In genomic region chr12:70660002-70660604, GRCh38 we compare ENCODE assay signal across 1 cellular context.
TF ChIP-seq lines count a peak whose summit lies in the region.

No MANE protein-coding gene starts in this region.

TF ChIP-seq in K562, 482 proteins besides CTCF, POLR2A, EP300 and RAD21 (continued from another document and continues in another):
- TF ChIP-seq FOXA1 (IDR thresholded peaks at IDR 0.05; ENCODE audit: borderline replicate concordance) (0 out of 2 replicates have a peak, but pooled peaks have one; percentile 12), RBBP5 (IDR thresholded peaks at IDR 0.05; ENCODE audit: borderline replicate concordance, insufficient read depth, low read length, poor library complexity, severe bottlenecking) (no peak), NONO (IDR thresholded peaks at IDR 0.05; ENCODE audit: low read depth in 2 of 2, low read length in 1 of 2) (no peak), KAT2B (IDR thresholded peaks at IDR 0.05; ENCODE audit: low read depth, low read length) (no peak), MGA (IDR thresholded peaks at IDR 0.05) (peak; percentile 26; the same call in 1 of the 2 replicates), MAFF (IDR thresholded peaks at IDR 0.05; ENCODE audit: low read length) (no peak), ZSCAN32 (CRISPR knock-in tag; IDR thresholded peaks at IDR 0.05) (peak; percentile 3; the same call in 1 of the 2 replicates), PHF8 (IDR thresholded peaks at IDR 0.05; ENCODE audit: borderline replicate concordance, low read length) (no peak), HDGF (IDR thresholded peaks at IDR 0.05) (no peak), ZNF263 (CRISPR knock-in tag; IDR thresholded peaks at IDR 0.05; ENCODE audit: borderline replicate concordance) (no peak), ZNF766 (CRISPR knock-in tag; conservative IDR thresholded peaks at IDR 0.05) (peak; percentile 37; the same call in 1 of the 2 replicates), PTTG1 (tag; IDR thresholded peaks at IDR 0.05; ENCODE audit: low read depth) (no peak), CGGBP1 (CRISPR knock-in tag; IDR thresholded peaks at IDR 0.05) (no peak), TCF7L2 (IDR thresholded peaks at IDR 0.05; ENCODE audit: low read depth, low read length) (no peak), HOXB6 (CRISPR knock-in tag; IDR thresholded peaks at IDR 0.05; ENCODE audit: borderline replicate concordance) (0 out of 2 replicates have a peak, but pooled peaks have one; percentile 16), PHF21A (IDR thresholded peaks at IDR 0.05; ENCODE audit: borderline replicate concordance, low read depth) (no peak), GTF2E2 (tag; IDR thresholded peaks at IDR 0.05) (0 out of 2 replicates have a peak, but pooled peaks have one; percentile 1), FUS (optimal IDR thresholded peaks at IDR 0.05; ENCODE audit: low read depth, low read length) (no peak), BDP1 (IDR thresholded peaks at IDR 0.05; ENCODE audit: insufficient read depth, insufficient read length) (no peak), ZNF449 (CRISPR knock-in tag; IDR thresholded peaks at IDR 0.05) (no peak), ZNF584 (CRISPR knock-in tag; IDR thresholded peaks at IDR 0.05; ENCODE audit: low read depth) (peak; percentile 88; the same call in 1 of the 2 replicates), ZNF146 (CRISPR knock-in tag; IDR thresholded peaks at IDR 0.05; ENCODE audit: unreplicated experiment) (no peak), ZNF274 (IDR thresholded peaks at IDR 0.05; ENCODE audit: borderline replicate concordance, low read depth, low read length) (no peak), DMBX1 (CRISPR knock-in tag; IDR thresholded peaks at IDR 0.05; ENCODE audit: borderline replicate concordance) (no peak), ETV6 (IDR thresholded peaks at IDR 0.05; ENCODE audit: borderline replicate concordance in 1 of 2, low read depth in 2 of 2, low read length in 1 of 2) (no peak), ETV6 (CRISPR knock-in tag; IDR thresholded peaks at IDR 0.05; ENCODE audit: borderline replicate concordance) (no peak), SOX6 (IDR thresholded peaks at IDR 0.05) (no peak), BHLHE40 (IDR thresholded peaks at IDR 0.05; ENCODE audit: low read length) (no peak), ZNF75A (CRISPR knock-in tag; IDR thresholded peaks at IDR 0.05) (0 out of 2 replicates have a peak, but pooled peaks have one; percentile 47), COPS2 (conservative IDR thresholded peaks at IDR 0.05) (no peak), PRPF4 (IDR thresholded peaks at IDR 0.05; ENCODE audit: insufficient read depth, low read depth, low read length, poor library complexity, severe bottlenecking) (no peak)
- TF ChIP-seq, protein P1, sequence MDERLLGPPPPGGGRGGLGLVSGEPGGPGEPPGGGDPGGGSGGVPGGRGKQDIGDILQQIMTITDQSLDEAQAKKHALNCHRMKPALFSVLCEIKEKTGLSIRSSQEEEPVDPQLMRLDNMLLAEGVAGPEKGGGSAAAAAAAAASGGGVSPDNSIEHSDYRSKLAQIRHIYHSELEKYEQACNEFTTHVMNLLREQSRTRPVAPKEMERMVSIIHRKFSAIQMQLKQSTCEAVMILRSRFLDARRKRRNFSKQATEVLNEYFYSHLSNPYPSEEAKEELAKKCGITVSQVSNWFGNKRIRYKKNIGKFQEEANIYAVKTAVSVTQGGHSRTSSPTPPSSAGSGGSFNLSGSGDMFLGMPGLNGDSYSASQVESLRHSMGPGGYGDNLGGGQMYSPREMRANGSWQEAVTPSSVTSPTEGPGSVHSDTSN (CRISPR knock-in tag; IDR thresholded peaks at IDR 0.05; ENCODE audit: low read depth): no peak
- TF ChIP-seq, protein P1 (tag; conservative IDR thresholded peaks at IDR 0.05; ENCODE audit: low read depth): no peak
- TF ChIP-seq, protein P2, sequence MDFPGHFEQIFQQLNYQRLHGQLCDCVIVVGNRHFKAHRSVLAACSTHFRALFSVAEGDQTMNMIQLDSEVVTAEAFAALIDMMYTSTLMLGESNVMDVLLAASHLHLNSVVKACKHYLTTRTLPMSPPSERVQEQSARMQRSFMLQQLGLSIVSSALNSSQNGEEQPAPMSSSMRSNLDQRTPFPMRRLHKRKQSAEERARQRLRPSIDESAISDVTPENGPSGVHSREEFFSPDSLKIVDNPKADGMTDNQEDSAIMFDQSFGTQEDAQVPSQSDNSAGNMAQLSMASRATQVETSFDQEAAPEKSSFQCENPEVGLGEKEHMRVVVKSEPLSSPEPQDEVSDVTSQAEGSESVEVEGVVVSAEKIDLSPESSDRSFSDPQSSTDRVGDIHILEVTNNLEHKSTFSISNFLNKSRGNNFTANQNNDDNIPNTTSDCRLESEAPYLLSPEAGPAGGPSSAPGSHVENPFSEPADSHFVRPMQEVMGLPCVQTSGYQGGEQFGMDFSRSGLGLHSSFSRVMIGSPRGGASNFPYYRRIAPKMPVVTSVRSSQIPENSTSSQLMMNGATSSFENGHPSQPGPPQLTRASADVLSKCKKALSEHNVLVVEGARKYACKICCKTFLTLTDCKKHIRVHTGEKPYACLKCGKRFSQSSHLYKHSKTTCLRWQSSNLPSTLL (IDR thresholded peaks at IDR 0.05): no peak
- TF ChIP-seq, protein P3, sequence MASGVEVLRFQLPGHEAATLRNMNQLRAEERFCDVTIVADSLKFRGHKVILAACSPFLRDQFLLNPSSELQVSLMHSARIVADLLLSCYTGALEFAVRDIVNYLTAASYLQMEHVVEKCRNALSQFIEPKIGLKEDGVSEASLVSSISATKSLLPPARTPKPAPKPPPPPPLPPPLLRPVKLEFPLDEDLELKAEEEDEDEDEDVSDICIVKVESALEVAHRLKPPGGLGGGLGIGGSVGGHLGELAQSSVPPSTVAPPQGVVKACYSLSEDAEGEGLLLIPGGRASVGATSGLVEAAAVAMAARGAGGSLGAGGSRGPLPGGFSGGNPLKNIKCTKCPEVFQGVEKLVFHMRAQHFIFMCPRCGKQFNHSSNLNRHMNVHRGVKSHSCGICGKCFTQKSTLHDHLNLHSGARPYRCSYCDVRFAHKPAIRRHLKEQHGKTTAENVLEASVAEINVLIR (CRISPR knock-in tag; IDR thresholded peaks at IDR 0.05): no peak
- TF ChIP-seq, protein P4, sequence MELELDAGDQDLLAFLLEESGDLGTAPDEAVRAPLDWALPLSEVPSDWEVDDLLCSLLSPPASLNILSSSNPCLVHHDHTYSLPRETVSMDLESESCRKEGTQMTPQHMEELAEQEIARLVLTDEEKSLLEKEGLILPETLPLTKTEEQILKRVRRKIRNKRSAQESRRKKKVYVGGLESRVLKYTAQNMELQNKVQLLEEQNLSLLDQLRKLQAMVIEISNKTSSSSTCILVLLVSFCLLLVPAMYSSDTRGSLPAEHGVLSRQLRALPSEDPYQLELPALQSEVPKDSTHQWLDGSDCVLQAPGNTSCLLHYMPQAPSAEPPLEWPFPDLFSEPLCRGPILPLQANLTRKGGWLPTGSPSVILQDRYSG (tag; conservative IDR thresholded peaks at IDR 0.05; ENCODE audit: low read depth): 0 out of 2 replicates have a peak, but pooled peaks have one; percentile 23
- TF ChIP-seq, protein P5, sequence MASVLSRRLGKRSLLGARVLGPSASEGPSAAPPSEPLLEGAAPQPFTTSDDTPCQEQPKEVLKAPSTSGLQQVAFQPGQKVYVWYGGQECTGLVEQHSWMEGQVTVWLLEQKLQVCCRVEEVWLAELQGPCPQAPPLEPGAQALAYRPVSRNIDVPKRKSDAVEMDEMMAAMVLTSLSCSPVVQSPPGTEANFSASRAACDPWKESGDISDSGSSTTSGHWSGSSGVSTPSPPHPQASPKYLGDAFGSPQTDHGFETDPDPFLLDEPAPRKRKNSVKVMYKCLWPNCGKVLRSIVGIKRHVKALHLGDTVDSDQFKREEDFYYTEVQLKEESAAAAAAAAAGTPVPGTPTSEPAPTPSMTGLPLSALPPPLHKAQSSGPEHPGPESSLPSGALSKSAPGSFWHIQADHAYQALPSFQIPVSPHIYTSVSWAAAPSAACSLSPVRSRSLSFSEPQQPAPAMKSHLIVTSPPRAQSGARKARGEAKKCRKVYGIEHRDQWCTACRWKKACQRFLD (CRISPR knock-in tag; IDR thresholded peaks at IDR 0.05): peak; percentile 79; the same call in 1 of the 2 replicates
